Comparison of ENCODE assay signal across 1 cellular context in the genomic region with DNA sequence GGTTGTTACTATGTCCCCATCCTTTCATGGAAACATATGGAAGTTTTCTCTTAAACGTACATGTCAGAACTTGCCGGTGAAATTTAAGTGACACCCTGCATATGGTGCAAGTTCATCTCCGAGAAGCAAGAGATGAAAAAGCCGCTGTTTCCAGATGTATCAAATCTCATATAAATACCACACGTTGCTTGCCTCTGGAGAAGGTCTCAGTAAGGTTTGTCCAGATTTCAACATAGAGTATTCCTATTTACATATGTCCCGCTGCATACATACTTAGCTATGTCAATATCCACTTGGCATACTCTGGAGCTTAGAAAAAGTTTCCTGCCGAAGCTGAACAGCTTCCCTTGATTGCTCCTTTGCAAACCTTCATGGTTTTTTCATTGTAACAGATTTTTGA.
TF ChIP-seq lines count a peak whose summit lies in the region.

No MANE protein-coding gene starts in this region.

TF ChIP-seq in GM23338, 12 proteins besides CTCF, POLR2A, EP300 and RAD21 (continued from another document):
- TF ChIP-seq POLR2AphosphoS5 (IDR thresholded peaks at IDR 0.05; ENCODE audit: low read depth) (no peak), CREB1 (CRISPR knock-in tag; IDR thresholded peaks at IDR 0.05; ENCODE audit: low read depth) (no peak), JUNB (IDR thresholded peaks at IDR 0.05; ENCODE audit: unreplicated experiment) (no peak), ZNF331 (CRISPR knock-in tag; IDR thresholded peaks at IDR 0.05; ENCODE audit: low read depth) (no peak)
- TF ChIP-seq, protein P1, sequence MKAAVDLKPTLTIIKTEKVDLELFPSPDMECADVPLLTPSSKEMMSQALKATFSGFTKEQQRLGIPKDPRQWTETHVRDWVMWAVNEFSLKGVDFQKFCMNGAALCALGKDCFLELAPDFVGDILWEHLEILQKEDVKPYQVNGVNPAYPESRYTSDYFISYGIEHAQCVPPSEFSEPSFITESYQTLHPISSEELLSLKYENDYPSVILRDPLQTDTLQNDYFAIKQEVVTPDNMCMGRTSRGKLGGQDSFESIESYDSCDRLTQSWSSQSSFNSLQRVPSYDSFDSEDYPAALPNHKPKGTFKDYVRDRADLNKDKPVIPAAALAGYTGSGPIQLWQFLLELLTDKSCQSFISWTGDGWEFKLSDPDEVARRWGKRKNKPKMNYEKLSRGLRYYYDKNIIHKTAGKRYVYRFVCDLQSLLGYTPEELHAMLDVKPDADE (IDR thresholded peaks at IDR 0.05), result no peak
TF ChIP-seq in GM23338: peak in this region for 0.
